ENCODE assay signal across 13 cellular contexts in genomic region chr6:11309947-11310665, GRCh38.
A peak's percentile ranks its signal among the peaks of the same experiment; 100 is the strongest.
DNase-seq lines count a peak whose midpoint lies in the region; ATAC-seq and TF ChIP-seq lines count a peak whose summit lies in the region.
"Had no signal": no experiment of that assay in that cellular context is flagged by ENCODE, and none has a peak within 500 bp of the region (broad histone marks: within the 10 kb centered on the region; RNA-seq: fewer than 3 reads in every experiment).

No MANE protein-coding gene starts in this region.

- ATAC-seq in WTC11 (peak; percentile 97), memory B cell (ENCODE audit: low read depth) (no peak), HG03565 (IDR thresholded peaks at IDR 0.05; ENCODE audit: unreplicated experiment) (no peak), HG03378 (IDR thresholded peaks at IDR 0.05; ENCODE audit: unreplicated experiment) (no peak)
- ATAC-seq: activated CD4-positive, alpha-beta T cell treated with anti-CD3 and anti-CD28 coated beads for 36 hours had no signal

- peak overlapping the region; percentile 22 to 70 (median 38); a peak in 19 of 22 replicates for H3K4me2 ChIP-seq in BLaER1 treated with 17β-estradiol and CSF1 and Interleukin-3, amounts not matched to agents 10 nM and 100 nM

- peak overlapping the region in 1 of 11 experiments; percentile 22; a peak in 1 of 22 replicates for H3K27ac ChIP-seq in BLaER1 treated with 17β-estradiol and CSF1 and Interleukin-3, amounts not matched to agents 10 nM and 100 nM
- no peak overlapping the region for H3K27ac ChIP-seq in coronary artery
- H3K27ac ChIP-seq: tibial artery had no signal

- H3K27me3 ChIP-seq in BLaER1 treated with 17β-estradiol and CSF1 and Interleukin-3, amounts not matched to agents 10 nM and 100 nM = no peaks in the 10 kb centered on the region
- H3K27me3 ChIP-seq: tibial artery had no signal

- H3K36me3 Mint-ChIP-seq in WTC11 = no peaks in the 10 kb centered on the region
- H3K36me3 Mint-ChIP-seq in memory B cell = peaks cover 45% of the 10 kb centered on the region

- DNase-seq in HFF-Myc (ENCODE audit: extremely low read depth, low read depth) (no peak), WTC11 (ENCODE audit: low spot score) (peak; percentile 34), memory B cell (ENCODE audit: low spot score in 2 of 2) (no peak), coronary artery (ENCODE audit: low spot score) (no peak), GM19240 (ENCODE audit: insufficient read length, low spot score) (no peak)
- DNase-seq: activated CD4-positive, alpha-beta T cell treated with anti-CD3 and anti-CD28 coated beads for 36 hours; activated naive CD8-positive, alpha-beta T cell treated with anti-CD3 and anti-CD28 coated beads, Interleukin-2, amount 10 ng/mL, durations not matched to agents 7 days and 5 days; DMS79; kidney glomerular epithelial cell; tibial artery had no signal

- no peak overlapping the region for H3K4me3 ChIP-seq in BLaER1 treated with 17β-estradiol and CSF1 and Interleukin-3, amounts not matched to agents 10 nM and 100 nM
- H3K4me3 ChIP-seq in HFF-Myc (replicated peaks; ENCODE audit: low read depth, low read length) = no peak overlapping the region
- H3K4me3 ChIP-seq in coronary artery = no peak overlapping the region
- H3K4me3 ChIP-seq: tibial artery had no signal

- no peaks in the 10 kb centered on the region for H4K20me1 ChIP-seq in BLaER1 treated with 17β-estradiol and CSF1 and Interleukin-3, amounts not matched to agents 10 nM and 100 nM

- H3K9me3 Mint-ChIP-seq in WTC11 (peaks cover 8% of the 10 kb centered on the region), memory B cell (peaks cover 6% of the 10 kb centered on the region)

- H3K27me3 Mint-ChIP-seq in WTC11 (ENCODE audit: low read depth) = no peaks in the 10 kb centered on the region
- no peaks in the 10 kb centered on the region for H3K27me3 Mint-ChIP-seq in memory B cell
- H3K27me3 Mint-ChIP-seq: activated CD4-positive, alpha-beta T cell treated with anti-CD3 and anti-CD28 coated beads for 36 hours; activated naive CD8-positive, alpha-beta T cell treated with anti-CD3 and anti-CD28 coated beads, Interleukin-2, amount 10 ng/mL, durations not matched to agents 7 days and 5 days had no signal

- H3K4me1 Mint-ChIP-seq in WTC11 = no peaks in the 10 kb centered on the region
- peaks cover 19% of the 10 kb centered on the region for H3K4me1 Mint-ChIP-seq in memory B cell

- peaks cover 0 to 6% (median 0%) of the 10 kb centered on the region in 11 experiments; a peak in 3 of 22 replicates for H3K9me3 ChIP-seq in BLaER1 treated with 17β-estradiol and CSF1 and Interleukin-3, amounts not matched to agents 10 nM and 100 nM (replicated peaks in 1 of 11)
- H3K9me3 ChIP-seq: tibial artery had no signal

- H3K36me3 ChIP-seq in BLaER1 treated with 17β-estradiol and CSF1 and Interleukin-3, amounts not matched to agents 10 nM and 100 nM = peaks cover 0 to 35% (median 6%) of the 10 kb centered on the region in 11 experiments; a peak in 13 of 22 replicates
- H3K36me3 ChIP-seq: tibial artery had no signal

- POLR2A ChIA-PET in WTC11 (lab: Charles Lee) = no interaction called here

- H3K4me3 Mint-ChIP-seq in WTC11 = no peak overlapping the region
- no peak overlapping the region for H3K4me3 Mint-ChIP-seq in memory B cell
- H3K4me3 Mint-ChIP-seq: activated CD4-positive, alpha-beta T cell treated with anti-CD3 and anti-CD28 coated beads for 36 hours; activated naive CD8-positive, alpha-beta T cell treated with anti-CD3 and anti-CD28 coated beads, Interleukin-2, amount 10 ng/mL, durations not matched to agents 7 days and 5 days had no signal

- H3K9ac ChIP-seq in BLaER1 treated with 17β-estradiol and CSF1 and Interleukin-3, amounts not matched to agents 10 nM and 100 nM = no peak overlapping the region

- CTCF ChIA-PET in WTC11 (lab: Charles Lee) = interaction anchor here (0.9 to 1.7 kb wide), 14 partner anchors 10 to 1113 kb away, joined by 3 to 14 read pairs (median 3); partner anchors contain the start of gene NEDD9

- H3K4me1 ChIP-seq in BLaER1 treated with 17β-estradiol and CSF1 and Interleukin-3, amounts not matched to agents 10 nM and 100 nM = peaks cover 10 to 51% (median 12%) of the 10 kb centered on the region in 10 experiments; a peak in 18 of 20 replicates
- H3K4me1 ChIP-seq: tibial artery had no signal

- no peak overlapping the region for H3K27ac Mint-ChIP-seq in WTC11
- peak overlapping the region; percentile 2 for H3K27ac Mint-ChIP-seq in memory B cell
- H3K27ac Mint-ChIP-seq: activated CD4-positive, alpha-beta T cell treated with anti-CD3 and anti-CD28 coated beads for 36 hours; activated naive CD8-positive, alpha-beta T cell treated with anti-CD3 and anti-CD28 coated beads, Interleukin-2, amount 10 ng/mL, durations not matched to agents 7 days and 5 days had no signal

- peak; percentile 25 for TF ChIP-seq CTCF in HFF-Myc (IDR thresholded peaks at IDR 0.05; ENCODE audit: low read depth, low read length, missing control alignments)
- no peak for TF ChIP-seq CTCF in WTC11 (IDR thresholded peaks at IDR 0.05)
- no peak for TF ChIP-seq CTCF in coronary artery (IDR thresholded peaks at IDR 0.05)

TF ChIP-seq in WTC11, 78 proteins besides CTCF, POLR2A, EP300 and RAD21 (continues in another document):
- TF ChIP-seq ZNF671 (CRISPR knock-in tag; IDR thresholded peaks at IDR 0.05) (no peak), RORB (CRISPR knock-in tag; IDR thresholded peaks at IDR 0.05) (no peak), ZNF138 (CRISPR knock-in tag; conservative IDR thresholded peaks at IDR 0.05) (no peak), STAT6 (CRISPR knock-in tag; conservative IDR thresholded peaks at IDR 0.05; ENCODE audit: low read depth) (no peak), ZNF121 (CRISPR knock-in tag; IDR thresholded peaks at IDR 0.05) (no peak), ELF4 (CRISPR knock-in tag; IDR thresholded peaks at IDR 0.05; ENCODE audit: low read depth) (no peak), AFF4 (CRISPR knock-in tag; IDR thresholded peaks at IDR 0.05; ENCODE audit: borderline replicate concordance) (no peak), ZMAT4 (CRISPR knock-in tag; IDR thresholded peaks at IDR 0.05) (no peak), ZNF263 (CRISPR knock-in tag; IDR thresholded peaks at IDR 0.05; ENCODE audit: low read depth) (no peak)
